Comparison of ENCODE assay signal across 3 cellular contexts in genomic region chr12:14351524-14351923, GRCh38.
TF ChIP-seq lines count a peak whose summit lies in the region.

No MANE protein-coding gene starts in this region.

TF ChIP-seq in HEK293, 187 proteins besides CTCF, POLR2A, EP300 and RAD21:
- peak; percentile 84 for TF ChIP-seq SETDB1 (IDR thresholded peaks at IDR 0.05; ENCODE audit: insufficient read length, low read length)
TF ChIP-seq in HEK293: peak in this region for 1; not testable (repeated sequence) for 186.

TF ChIP-seq in GM12878, 131 proteins besides CTCF, POLR2A, EP300 and RAD21:
- TF ChIP-seq CBX5 (IDR thresholded peaks at IDR 0.05; ENCODE audit: low read depth): peak; percentile 53; the same call in 1 of the 2 replicates

TF ChIP-seq in K562, 482 proteins besides CTCF, POLR2A, EP300 and RAD21:
- TF ChIP-seq ZNF280A (IDR thresholded peaks at IDR 0.05; ENCODE audit: low read depth, partially characterized antibody): peak; percentile 67
- peak; percentile 38 for TF ChIP-seq ZFP36 (IDR thresholded peaks at IDR 0.05; ENCODE audit: low read depth, low read length, partially characterized antibody)
- TF ChIP-seq TRIM24 (IDR thresholded peaks at IDR 0.05): peak in 1 of 2 experiments; percentile 41; a peak in 1 of 4 replicates
- peak; percentile 33; the same call in 1 of the 2 replicates for TF ChIP-seq ZBTB7A (IDR thresholded peaks at IDR 0.05; ENCODE audit: borderline replicate concordance, control insufficient read depth, low read depth, low read length)
- TF ChIP-seq TRIM28 (IDR thresholded peaks at IDR 0.05): peak; percentile 48; the same call in 1 of the 2 replicates
- TF ChIP-seq CBX5 (IDR thresholded peaks at IDR 0.05; ENCODE audit: borderline replicate concordance, low read depth): peak; percentile 85
- TF ChIP-seq CBX3 (IDR thresholded peaks at IDR 0.05; ENCODE audit: borderline replicate concordance in 1 of 2, low read length in 2 of 2): 0 out of 3 replicates have a peak, but pooled peaks of 1 of the 2 experiments have one; percentile 63
